24 cellular contexts compared by ENCODE assay signal in the genomic region with DNA sequence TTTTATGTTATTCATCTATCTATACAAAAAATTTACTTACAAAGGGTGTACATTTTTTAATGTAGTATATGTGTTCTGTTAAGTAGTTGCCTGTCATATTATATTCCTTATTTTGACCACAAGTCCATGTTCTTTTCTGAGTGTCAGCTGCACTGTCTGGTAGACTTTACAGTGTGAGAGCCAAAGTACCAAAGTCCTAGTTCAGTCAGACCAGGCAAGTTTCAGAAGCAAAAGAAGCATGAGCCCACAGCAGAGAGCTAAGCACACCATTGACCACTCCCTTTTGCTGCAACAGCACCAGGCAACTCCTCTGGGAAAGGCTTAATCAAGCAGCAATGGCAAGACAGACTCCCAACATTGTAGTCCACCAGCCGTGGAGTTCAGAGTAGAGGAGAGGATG.
"Had no signal": no experiment of that assay in that cellular context is flagged by ENCODE, and none has a peak within 500 bp of the region (broad histone marks: within the 10 kb centered on the region; RNA-seq: fewer than 3 reads in every experiment).

No MANE protein-coding gene starts in this region.

- DNase-seq: activated CD4-positive, alpha-beta memory T cell treated with anti-CD3 and anti-CD28 coated beads, Interleukin-2, amount 10 ng/mL, durations not matched to agents 7 days and 5 days; activated CD4-positive, alpha-beta T cell treated with anti-CD3 and anti-CD28 coated beads for 1 hour; activated CD4-positive, alpha-beta T cell treated with anti-CD3 and anti-CD28 coated beads, Interleukin-2, amount 10 ng/mL, durations not matched to agents 7 days and 5 days; activated CD8-positive, alpha-beta memory T cell treated with anti-CD3 and anti-CD28 coated beads, Interleukin-2, amount 50 U/mL, for 48 hours; activated gamma-delta T cell; activated naive CD4-positive, alpha-beta T cell treated with anti-CD3 and anti-CD28 coated beads, Interleukin-2, amount 10 ng/mL, durations not matched to agents 7 days and 5 days; activated naive CD8-positive, alpha-beta T cell treated with anti-CD3 and anti-CD28 coated beads, Interleukin-2, amount 10 ng/mL, durations not matched to agents 7 days and 5 days; activated T-cell treated with anti-CD3 and anti-CD28 coated beads, Interleukin-2, amount 50 U/mL, for 24 hours; dorsolateral prefrontal cortex; effector memory CD4-positive, alpha-beta T cell; erythroblast; hippocampal formation; lower lobe of right lung; mesendoderm; stimulated activated CD4-positive, alpha-beta T cell treated with anti-CD3 and anti-CD28 coated beads, Interleukin-1b, Interleukin-23, amount 100 ng/mL, for 48 hours; stimulated activated naive B cell treated with anti-CD40 and anti-IgM and Interleukin-4, amounts not matched to agents 10 μg/mL and 1 μg/mL and 100 μg/mL, for 72 hours; stomach; T-helper 2 cell; thyroid gland; upper lobe of right lung had no signal

- H3K27me3 ChIP-seq: ascending aorta, dorsolateral prefrontal cortex, gastroesophageal sphincter, stomach, thyroid gland, upper lobe of right lung had no signal

- H3K9me3 ChIP-seq: ascending aorta, gastroesophageal sphincter, lower lobe of right lung, stomach, thyroid gland, upper lobe of right lung had no signal

- H3K4me3 ChIP-seq: ascending aorta, coronary artery, dorsolateral prefrontal cortex, gastroesophageal sphincter, lower lobe of right lung, skin epidermis, stomach, thyroid gland, upper lobe of right lung had no signal

- H3K4me1 ChIP-seq: ascending aorta, gastroesophageal sphincter, lower lobe of right lung, stomach, thyroid gland, upper lobe of right lung had no signal

- H3K27ac ChIP-seq: ascending aorta, coronary artery, gastroesophageal sphincter, lower lobe of right lung, skin epidermis, stomach, thyroid gland, upper lobe of right lung had no signal

- H3K36me3 ChIP-seq: ascending aorta, gastroesophageal sphincter, lower lobe of right lung, stomach, thyroid gland, upper lobe of right lung had no signal
